In the genomic region with DNA sequence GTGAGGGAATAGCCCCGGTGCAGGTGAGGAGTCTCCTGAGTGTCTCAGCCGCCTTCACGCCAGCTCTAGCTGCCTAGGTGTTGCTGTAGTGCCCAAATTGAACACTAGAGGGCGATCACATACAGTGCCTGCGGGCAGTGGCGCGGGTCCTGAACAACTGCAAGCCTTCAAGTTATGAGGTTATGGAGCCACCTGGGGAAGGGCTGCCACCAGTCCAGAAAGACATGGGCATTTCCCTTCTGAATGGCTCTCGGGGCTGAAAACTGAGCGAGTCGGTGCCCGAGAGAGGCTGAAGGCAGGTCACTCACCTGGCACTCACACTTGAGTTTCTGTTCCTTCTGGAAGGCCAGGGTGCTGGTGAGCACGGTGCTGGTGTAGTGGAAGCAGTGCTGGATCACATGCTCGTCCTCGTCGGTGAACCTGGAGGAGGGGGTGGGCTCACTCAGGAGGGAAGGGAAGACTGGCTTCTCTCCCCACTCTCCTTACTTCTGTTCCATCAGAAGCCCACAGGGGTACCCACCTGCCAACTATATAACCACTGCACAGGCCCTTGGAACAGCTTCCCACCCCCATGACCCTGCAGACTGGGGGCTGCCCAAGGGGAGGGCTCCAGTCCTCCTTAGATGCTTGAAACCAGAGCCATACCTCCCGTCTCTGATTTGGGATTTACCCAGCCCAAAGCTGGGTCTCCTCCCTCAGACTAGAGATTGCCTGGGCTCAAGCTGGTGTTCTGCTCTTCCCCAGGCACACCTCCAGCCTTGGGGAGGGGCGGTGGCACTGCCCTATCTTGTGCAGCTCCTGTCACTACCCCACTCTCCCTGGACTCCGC, we compare ENCODE assay signal across 8 cellular contexts.
A peak's percentile ranks its signal among the peaks of the same experiment; 100 is the strongest.
DNase-seq lines count a peak whose midpoint lies in the region; ATAC-seq and TF ChIP-seq lines count a peak whose summit lies in the region.

No MANE protein-coding gene starts in this region.

- TF ChIP-seq CTCF in PC-9 (conservative IDR thresholded peaks at IDR 0.05) (peak; percentile 97), fibroblast of lung (conservative IDR thresholded peaks at IDR 0.05 in 1 of 2, IDR thresholded peaks at IDR 0.05 in 1 of 2; ENCODE audit: low read depth in 1 of 2, low read length in 2 of 2) (peak; percentile 69 to 84), neutrophil (IDR thresholded peaks at IDR 0.05) (peak; percentile 88), tibial nerve (IDR thresholded peaks at IDR 0.05) (peak; percentile 87 to 91 (median 91))

- H3K9me3 ChIP-seq in PC-9 (ENCODE audit: insufficient read depth, low read depth), result no peaks in the 10 kb centered on the region
- no peaks in the 10 kb centered on the region for H3K9me3 ChIP-seq in fibroblast of lung (ENCODE audit: control insufficient read depth, insufficient read depth, low read depth, low read length)
- no peaks in the 10 kb centered on the region for H3K9me3 ChIP-seq in neutrophil
- H3K9me3 ChIP-seq in tibial nerve, result no peaks in the 10 kb centered on the region

- ATAC-seq in activated T-cell treated with anti-CD3 and anti-CD28 coated beads, Interleukin-2, amount 50 U/mL, for 72 hours (replicated peaks in 1 of 2), result peak; percentile 72 to 77

- H3K79me2 ChIP-seq in PC-9 (ENCODE audit: low read depth) (no peaks in the 10 kb centered on the region), fibroblast of lung (ENCODE audit: control insufficient read depth, insufficient read depth, low read length) (no peaks in the 10 kb centered on the region)

- POLR2A ChIA-PET in PC-9 (lab: Charles Lee; ENCODE audit: unreplicated experiment), result no interaction called here

- no peak overlapping the region for H3K4me2 ChIP-seq in PC-9
- H3K4me2 ChIP-seq in fibroblast of lung (ENCODE audit: extremely low read depth, insufficient read depth, low read length), result no peak overlapping the region

- CTCF ChIA-PET in PC-9 (lab: Charles Lee), result interaction anchor here (0.6 to 2.2 kb wide), 5 partner anchors 13 to 363 kb away, joined by 4 to 11 read pairs (median 5); no protein-coding TSS in a partner anchor

- H4K20me1 ChIP-seq in PC-9 (ENCODE audit: insufficient read depth) (0 out of 2 replicates have a peak, but pooled peaks cover 8% of the 10 kb centered on the region), fibroblast of lung (ENCODE audit: control insufficient read depth, extremely low read depth, insufficient read depth, low read length) (no peaks in the 10 kb centered on the region)

- TF ChIP-seq RAD21 in Ishikawa (IDR thresholded peaks at IDR 0.05; ENCODE audit: low read depth), result peak; percentile 83

- TF ChIP-seq EP300 in Ishikawa (IDR thresholded peaks at IDR 0.05; ENCODE audit: borderline replicate concordance) (no peak), tibial nerve (IDR thresholded peaks at IDR 0.05) (no peak)

- no peak overlapping the region for H2AFZ ChIP-seq in PC-9
- no peak overlapping the region for H2AFZ ChIP-seq in fibroblast of lung (ENCODE audit: low read length)

- DNase-seq in Daoy (ENCODE audit: low read depth) (peak; percentile 55), PC-9 (peak in 1 of 2 experiments; percentile 66), fibroblast of lung (ENCODE audit: low read depth in 2 of 2) (peak; percentile 35 to 60), tibial nerve (ENCODE audit: low spot score in 2 of 2) (peak; percentile 44 to 84), MV-4-11 (lab: John Stamatoyannopoulos, UW) (no peak)
- peak; percentile 73 to 84 for DNase-seq in activated T-cell treated with anti-CD3 and anti-CD28 coated beads, Interleukin-2, amount 50 U/mL, for 72 hours

- no TSS peak for BruUV-seq in PC-9 (replicated peaks; lab: Mats Ljungman, UMichigan)

- H3K36me3 Mint-ChIP-seq in activated T-cell treated with anti-CD3 and anti-CD28 coated beads, Interleukin-2, amount 50 U/mL, for 72 hours (ENCODE audit: insufficient read depth in 2 of 2), result peaks cover 0 to 3% of the 10 kb centered on the region in 2 donors

- no peak overlapping the region for H3K9ac ChIP-seq in fibroblast of lung (ENCODE audit: insufficient read depth, low read length)

- no peak overlapping the region for H3K27ac ChIP-seq in PC-9
- H3K27ac ChIP-seq in fibroblast of lung (ENCODE audit: insufficient read depth, low read length), result no peak overlapping the region
- no peak overlapping the region for H3K27ac ChIP-seq in neutrophil
- H3K27ac ChIP-seq in tibial nerve, result no peak overlapping the region

- H3K9me3 Mint-ChIP-seq in activated T-cell treated with anti-CD3 and anti-CD28 coated beads, Interleukin-2, amount 50 U/mL, for 72 hours, result no peaks in the 10 kb centered on the region

- H3K9me2 ChIP-seq in PC-9 (ENCODE audit: insufficient read depth), result no peaks in the 10 kb centered on the region

- no peak for TF ChIP-seq POLR2A in tibial nerve (IDR thresholded peaks at IDR 0.05)

- no peak overlapping the region for H3K27ac Mint-ChIP-seq in activated T-cell treated with anti-CD3 and anti-CD28 coated beads, Interleukin-2, amount 50 U/mL, for 72 hours

- WGBS in tibial nerve, 2 donors, result 22 to 24% methylated on average over 11 to 18 of the region's 18 CpGs

- peaks cover 34% of the 10 kb centered on the region for H3K4me1 Mint-ChIP-seq in activated T-cell treated with anti-CD3 and anti-CD28 coated beads, Interleukin-2, amount 50 U/mL, for 72 hours (ENCODE audit: low read depth)

- H3K4me1 ChIP-seq in PC-9 (replicated peaks; ENCODE audit: insufficient read depth) (no peaks in the 10 kb centered on the region), fibroblast of lung (ENCODE audit: control insufficient read depth, extremely low read depth, insufficient read depth, low read length) (no peaks in the 10 kb centered on the region), neutrophil (ENCODE audit: control insufficient read depth in 1 of 2, insufficient read depth in 1 of 2, low read depth in 1 of 2, low read length in 1 of 2) (peaks cover 19 to 29% of the 10 kb centered on the region in 2 experiments), tibial nerve (peaks cover 0 to 36% (median 21%) of the 10 kb centered on the region in 4 donors)

- H3K27me3 ChIP-seq in PC-9 (ENCODE audit: insufficient read depth, low read depth) (no peaks in the 10 kb centered on the region), fibroblast of lung (ENCODE audit: control insufficient read depth, insufficient read depth, low read length) (peaks cover 25% of the 10 kb centered on the region), neutrophil (peaks cover 98% of the 10 kb centered on the region), tibial nerve (peaks cover 0 to 61% of the 10 kb centered on the region in 2 donors)

- H3K4me3 Mint-ChIP-seq in activated T-cell treated with anti-CD3 and anti-CD28 coated beads, Interleukin-2, amount 50 U/mL, for 72 hours, result peak overlapping the region; percentile 67 to 81

- peaks cover 44% of the 10 kb centered on the region for H3K27me3 Mint-ChIP-seq in activated T-cell treated with anti-CD3 and anti-CD28 coated beads, Interleukin-2, amount 50 U/mL, for 72 hours (ENCODE audit: low read depth)

- no peaks in the 10 kb centered on the region for H3K36me3 ChIP-seq in PC-9 (ENCODE audit: low read depth)
- no peaks in the 10 kb centered on the region for H3K36me3 ChIP-seq in fibroblast of lung (ENCODE audit: control insufficient read depth, insufficient read depth, low read length)
- no peaks in the 10 kb centered on the region for H3K36me3 ChIP-seq in neutrophil
- peaks cover 0 to 16% (median 0%) of the 10 kb centered on the region in 3 donors for H3K36me3 ChIP-seq in tibial nerve

- no peak overlapping the region for H3K4me3 ChIP-seq in PC-9
- no peak overlapping the region for H3K4me3 ChIP-seq in fibroblast of lung (replicated peaks in 1 of 4; ENCODE audit: control extremely low read depth in 1 of 4, insufficient read depth in 1 of 4, low read depth in 3 of 4, low read length in 4 of 4)
- H3K4me3 ChIP-seq in neutrophil (ENCODE audit: low read depth in 1 of 2, low read length in 1 of 2), result no peak overlapping the region
- no peak overlapping the region for H3K4me3 ChIP-seq in tibial nerve

- intact Hi-C loops in PC-9 (cut with micrococcal nuclease; ENCODE audit: unreplicated experiment), result loop anchor here (1.0 to 10.0 kb wide), 6 partner anchors 57 to 751 kb away; partner anchors contain the start of gene ATG16L2

- H3F3A ChIP-seq in PC-9 (ENCODE audit: insufficient read depth, low read depth), result no peaks in the 10 kb centered on the region

TF ChIP-seq in Ishikawa, 13 proteins besides CTCF, POLR2A, EP300 and RAD21:
- TF ChIP-seq EGR1 (IDR thresholded peaks at IDR 0.05), result no peak
